In genomic region chr4:148073349-148073748, GRCh38 we compare ENCODE assay signal across 20 cellular contexts.
DNase-seq lines count a peak whose midpoint lies in the region; ATAC-seq and TF ChIP-seq lines count a peak whose summit lies in the region.
"Had no signal": no experiment of that assay in that cellular context is flagged by ENCODE, and none has a peak within 500 bp of the region (broad histone marks: within the 10 kb centered on the region; RNA-seq: fewer than 3 reads in every experiment).

No MANE protein-coding gene starts in this region.

- TF ChIP-seq CTCF in left ventricle myocardium inferior (IDR thresholded peaks at IDR 0.05; ENCODE audit: borderline replicate concordance): no peak
- TF ChIP-seq CTCF in coronary artery (IDR thresholded peaks at IDR 0.05): no peak
- no peak for TF ChIP-seq CTCF in osteoblast (IDR thresholded peaks at IDR 0.05; ENCODE audit: extremely low read depth, low read depth, low read length)
- no peak for TF ChIP-seq CTCF in sigmoid colon (IDR thresholded peaks at IDR 0.05)

- no peak overlapping the region for H3K4me3 ChIP-seq in left ventricle myocardium inferior
- H3K4me3 ChIP-seq in coronary artery: no peak overlapping the region
- H3K4me3 ChIP-seq in osteoblast (ENCODE audit: insufficient read depth, low read length): no peak overlapping the region
- no peak overlapping the region for H3K4me3 ChIP-seq in sigmoid colon
- no peak overlapping the region for H3K4me3 ChIP-seq in mesenchymal stem cell (ENCODE audit: insufficient read depth in 1 of 2, low read depth in 1 of 2, low read length in 2 of 2)
- H3K4me3 ChIP-seq: BLaER1, GM12878, GM23338, HAP-1 had no signal

- H2AFZ ChIP-seq in osteoblast (ENCODE audit: low read length): no peak overlapping the region
- H2AFZ ChIP-seq in mesenchymal stem cell (ENCODE audit: low read depth, low read length): no peak overlapping the region
- H2AFZ ChIP-seq: GM23338 had no signal

- no peak overlapping the region for H2BK5ac ChIP-seq in mesenchymal stem cell (ENCODE audit: low read depth, low read length, poor library complexity, severe bottlenecking)

- no peak overlapping the region for H2BK15ac ChIP-seq in mesenchymal stem cell (ENCODE audit: low read depth, poor library complexity, severe bottlenecking)

- no peak for TF ChIP-seq POLR2A in sigmoid colon (IDR thresholded peaks at IDR 0.05)

- 91 to 96% methylated on average over 6 of the region's 6 CpGs for WGBS in sigmoid colon, 2 donors
- 97% methylated on average over 6 of the region's 6 CpGs for WGBS in mesenchymal stem cell

- H3K36me3 ChIP-seq in left ventricle myocardium inferior: peaks cover 62% of the 10 kb centered on the region
- H3K36me3 ChIP-seq in osteoblast (ENCODE audit: insufficient read depth, low read length): peaks cover 10% of the 10 kb centered on the region
- H3K36me3 ChIP-seq in sigmoid colon: peaks cover 10 to 64% (median 32%) of the 10 kb centered on the region in 4 donors
- H3K36me3 ChIP-seq in mesenchymal stem cell (ENCODE audit: control insufficient read depth in 1 of 2, insufficient read depth in 2 of 2, low read depth in 1 of 2, low read length in 2 of 2): peaks cover 38 to 68% of the 10 kb centered on the region in 2 experiments
- H3K36me3 ChIP-seq: HAP-1 had no signal

- no peak for ATAC-seq in Right ventricle myocardium superior (ENCODE audit: poor library complexity)
- ATAC-seq: GM12878, GM23338 had no signal

- no peak overlapping the region for H3K9ac ChIP-seq in mesenchymal stem cell (ENCODE audit: low read length)
- H3K9ac ChIP-seq: BLaER1 had no signal

- H2AK5ac ChIP-seq in mesenchymal stem cell (ENCODE audit: low read length, severe bottlenecking): no peak overlapping the region

- no peak overlapping the region for H3K14ac ChIP-seq in mesenchymal stem cell (ENCODE audit: low read length in 2 of 2)

- H3K79me1 ChIP-seq in mesenchymal stem cell (replicated peaks; ENCODE audit: low read length, poor library complexity, severe bottlenecking): peaks cover 36% of the 10 kb centered on the region

- peaks cover 3% of the 10 kb centered on the region for H3K79me2 ChIP-seq in osteoblast (ENCODE audit: insufficient read depth, low read length)

- no peak overlapping the region for H4K8ac ChIP-seq in mesenchymal stem cell (ENCODE audit: low read length)

- peaks cover 25% of the 10 kb centered on the region for H3K9me3 ChIP-seq in left ventricle myocardium inferior (replicated peaks)
- no peaks in the 10 kb centered on the region for H3K9me3 ChIP-seq in osteoblast (ENCODE audit: low read depth, low read length)
- peaks cover 0 to 10% (median 0%) of the 10 kb centered on the region in 4 donors for H3K9me3 ChIP-seq in sigmoid colon
- peaks cover 13% of the 10 kb centered on the region for H3K9me3 ChIP-seq in mesenchymal stem cell (ENCODE audit: control insufficient read depth, low read length)
- H3K9me3 ChIP-seq: HAP-1 had no signal

- no peak overlapping the region for H2BK12ac ChIP-seq in mesenchymal stem cell (ENCODE audit: low read length in 2 of 2)

- H3K27me3 ChIP-seq in left ventricle myocardium inferior (ENCODE audit: low read depth) (no peaks in the 10 kb centered on the region), osteoblast (ENCODE audit: insufficient read depth, low read length) (no peaks in the 10 kb centered on the region), sigmoid colon (no peaks in the 10 kb centered on the region), mesenchymal stem cell (ENCODE audit: control insufficient read depth in 1 of 2, insufficient read depth in 1 of 2, low read length in 2 of 2) (no peaks in the 10 kb centered on the region)
- H3K27me3 ChIP-seq: BLaER1 had no signal

- H3K18ac ChIP-seq in mesenchymal stem cell (ENCODE audit: low read depth in 1 of 2, low read length in 2 of 2): no peak overlapping the region

- H3K27ac ChIP-seq in left ventricle myocardium inferior (replicated peaks) (peak overlapping the region; percentile 40), coronary artery (no peak overlapping the region), osteoblast (ENCODE audit: low read depth, low read length) (no peak overlapping the region), sigmoid colon (no peak overlapping the region), mesenchymal stem cell (ENCODE audit: low read length, poor library complexity, severe bottlenecking) (no peak overlapping the region)
- H3K27ac ChIP-seq: 22Rv1, BLaER1, C4-2B had no signal

- no peak overlapping the region for H3K23ac ChIP-seq in mesenchymal stem cell (ENCODE audit: low read length in 2 of 2)

- H4K20me1 ChIP-seq in osteoblast (ENCODE audit: insufficient read depth, low read length): peaks cover 5% of the 10 kb centered on the region
- H4K20me1 ChIP-seq: BLaER1 had no signal

- H3K4me2 ChIP-seq in osteoblast (ENCODE audit: insufficient read depth, low read length): no peak overlapping the region
- no peak overlapping the region for H3K4me2 ChIP-seq in mesenchymal stem cell (ENCODE audit: low read length, poor library complexity, severe bottlenecking)
- H3K4me2 ChIP-seq: BLaER1, GM23338 had no signal

- H2BK120ac ChIP-seq in mesenchymal stem cell (ENCODE audit: low read depth, low read length): no peak overlapping the region

- TF ChIP-seq EP300 in sigmoid colon (IDR thresholded peaks at IDR 0.05): no peak

- no peak overlapping the region for H4K91ac ChIP-seq in mesenchymal stem cell (ENCODE audit: low read length)

- H3K4me1 ChIP-seq in left ventricle myocardium inferior: peaks cover 63% of the 10 kb centered on the region
- H3K4me1 ChIP-seq in osteoblast (ENCODE audit: insufficient read depth, low read length): no peaks in the 10 kb centered on the region
- H3K4me1 ChIP-seq in sigmoid colon: peaks cover 0 to 29% (median 21%) of the 10 kb centered on the region in 4 donors
- peaks cover 8% of the 10 kb centered on the region for H3K4me1 ChIP-seq in mesenchymal stem cell (ENCODE audit: control insufficient read depth, insufficient read depth, low read depth, low read length)

- intact Hi-C loops in left ventricle myocardium inferior (cut with micrococcal nuclease) (no loop called here), Right ventricle myocardium superior (cut with DNase I) (no loop called here), sigmoid colon (cut with DNase I) (no loop called here)

- DNase-seq in left ventricle myocardium inferior (no peak), Right ventricle myocardium superior (no peak), coronary artery (ENCODE audit: low spot score) (peak; percentile 8), osteoblast (ENCODE audit: insufficient read length, low spot score, missing footprints) (peak; percentile 37), sigmoid colon (no peak), mesenchymal stem cell (no peak), NCI-H2107 (lab: John Stamatoyannopoulos, UW) (no peak)
- DNase-seq: CD4-positive, CD25-positive, alpha-beta regulatory T cell; CD8-positive, alpha-beta memory T cell; DMS 273 treated with DMSO at 0.1 percent for 48 hours; DMS79; EL; GDM1; HFFc6 had no signal

- no peak overlapping the region for H3K4ac ChIP-seq in mesenchymal stem cell (ENCODE audit: low read depth in 1 of 2, low read length in 2 of 2)

Comparison
In these comparisons a context has a peak if more than half of its experiments do, and no peak if none do; other contexts are left out.
1. DNase-seq: peak in coronary artery (single experiment) and osteoblast (single experiment); none in left ventricle myocardium inferior (single experiment), Right ventricle myocardium superior (single experiment), sigmoid colon (single experiment), mesenchymal stem cell (single experiment) and NCI-H2107 (single experiment).